1 cellular context compared by ENCODE assay signal in the genomic region with DNA sequence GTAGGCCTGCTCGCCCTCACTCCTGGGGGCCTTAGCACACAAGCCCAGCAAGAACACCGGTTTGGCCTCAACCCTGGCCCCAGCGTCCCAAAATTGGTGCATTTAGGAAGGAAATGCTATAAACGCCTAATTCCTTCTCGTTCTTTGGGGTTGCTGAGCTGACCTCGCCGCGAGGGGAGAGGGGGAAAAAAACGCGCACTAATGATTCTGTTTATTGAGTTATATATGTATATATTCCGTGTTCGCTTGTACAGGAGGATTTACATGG.
TF ChIP-seq lines count a peak whose summit lies in the region.

No MANE protein-coding gene starts in this region.

TF ChIP-seq in SK-N-SH, 30 proteins besides CTCF, POLR2A, EP300 and RAD21 (continued from another document):
- TF ChIP-seq, protein P1, sequence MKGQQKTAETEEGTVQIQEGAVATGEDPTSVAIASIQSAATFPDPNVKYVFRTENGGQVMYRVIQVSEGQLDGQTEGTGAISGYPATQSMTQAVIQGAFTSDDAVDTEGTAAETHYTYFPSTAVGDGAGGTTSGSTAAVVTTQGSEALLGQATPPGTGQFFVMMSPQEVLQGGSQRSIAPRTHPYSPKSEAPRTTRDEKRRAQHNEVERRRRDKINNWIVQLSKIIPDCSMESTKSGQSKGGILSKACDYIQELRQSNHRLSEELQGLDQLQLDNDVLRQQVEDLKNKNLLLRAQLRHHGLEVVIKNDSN (IDR thresholded peaks at IDR 0.05; ENCODE audit: borderline replicate concordance, low read depth): no peak
- TF ChIP-seq EZH2phosphoT487 (IDR thresholded peaks at IDR 0.05; ENCODE audit: borderline replicate concordance, low read depth) (no peak), SMC3 (IDR thresholded peaks at IDR 0.05; ENCODE audit: low read depth, low read length) (no peak), RFX5 (IDR thresholded peaks at IDR 0.05; ENCODE audit: low read length) (no peak), RCOR1 (IDR thresholded peaks at IDR 0.05; ENCODE audit: low read length) (no peak), JUND (IDR thresholded peaks at IDR 0.05) (no peak), SIN3A (IDR thresholded peaks at IDR 0.05; ENCODE audit: borderline replicate concordance, low read depth, low read length) (no peak), FOSL2 (IDR thresholded peaks at IDR 0.05; ENCODE audit: borderline replicate concordance, low read depth) (no peak)
- TF ChIP-seq, protein P2, sequence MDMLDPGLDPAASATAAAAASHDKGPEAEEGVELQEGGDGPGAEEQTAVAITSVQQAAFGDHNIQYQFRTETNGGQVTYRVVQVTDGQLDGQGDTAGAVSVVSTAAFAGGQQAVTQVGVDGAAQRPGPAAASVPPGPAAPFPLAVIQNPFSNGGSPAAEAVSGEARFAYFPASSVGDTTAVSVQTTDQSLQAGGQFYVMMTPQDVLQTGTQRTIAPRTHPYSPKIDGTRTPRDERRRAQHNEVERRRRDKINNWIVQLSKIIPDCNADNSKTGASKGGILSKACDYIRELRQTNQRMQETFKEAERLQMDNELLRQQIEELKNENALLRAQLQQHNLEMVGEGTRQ (IDR thresholded peaks at IDR 0.05; ENCODE audit: borderline replicate concordance, low read depth, low read length): no peak
- TF ChIP-seq, protein P3, sequence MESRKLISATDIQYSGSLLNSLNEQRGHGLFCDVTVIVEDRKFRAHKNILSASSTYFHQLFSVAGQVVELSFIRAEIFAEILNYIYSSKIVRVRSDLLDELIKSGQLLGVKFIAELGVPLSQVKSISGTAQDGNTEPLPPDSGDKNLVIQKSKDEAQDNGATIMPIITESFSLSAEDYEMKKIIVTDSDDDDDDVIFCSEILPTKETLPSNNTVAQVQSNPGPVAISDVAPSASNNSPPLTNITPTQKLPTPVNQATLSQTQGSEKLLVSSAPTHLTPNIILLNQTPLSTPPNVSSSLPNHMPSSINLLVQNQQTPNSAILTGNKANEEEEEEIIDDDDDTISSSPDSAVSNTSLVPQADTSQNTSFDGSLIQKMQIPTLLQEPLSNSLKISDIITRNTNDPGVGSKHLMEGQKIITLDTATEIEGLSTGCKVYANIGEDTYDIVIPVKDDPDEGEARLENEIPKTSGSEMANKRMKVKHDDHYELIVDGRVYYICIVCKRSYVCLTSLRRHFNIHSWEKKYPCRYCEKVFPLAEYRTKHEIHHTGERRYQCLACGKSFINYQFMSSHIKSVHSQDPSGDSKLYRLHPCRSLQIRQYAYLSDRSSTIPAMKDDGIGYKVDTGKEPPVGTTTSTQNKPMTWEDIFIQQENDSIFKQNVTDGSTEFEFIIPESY (IDR thresholded peaks at IDR 0.05; ENCODE audit: borderline replicate concordance, low read depth): no peak
- TF ChIP-seq, protein P4, sequence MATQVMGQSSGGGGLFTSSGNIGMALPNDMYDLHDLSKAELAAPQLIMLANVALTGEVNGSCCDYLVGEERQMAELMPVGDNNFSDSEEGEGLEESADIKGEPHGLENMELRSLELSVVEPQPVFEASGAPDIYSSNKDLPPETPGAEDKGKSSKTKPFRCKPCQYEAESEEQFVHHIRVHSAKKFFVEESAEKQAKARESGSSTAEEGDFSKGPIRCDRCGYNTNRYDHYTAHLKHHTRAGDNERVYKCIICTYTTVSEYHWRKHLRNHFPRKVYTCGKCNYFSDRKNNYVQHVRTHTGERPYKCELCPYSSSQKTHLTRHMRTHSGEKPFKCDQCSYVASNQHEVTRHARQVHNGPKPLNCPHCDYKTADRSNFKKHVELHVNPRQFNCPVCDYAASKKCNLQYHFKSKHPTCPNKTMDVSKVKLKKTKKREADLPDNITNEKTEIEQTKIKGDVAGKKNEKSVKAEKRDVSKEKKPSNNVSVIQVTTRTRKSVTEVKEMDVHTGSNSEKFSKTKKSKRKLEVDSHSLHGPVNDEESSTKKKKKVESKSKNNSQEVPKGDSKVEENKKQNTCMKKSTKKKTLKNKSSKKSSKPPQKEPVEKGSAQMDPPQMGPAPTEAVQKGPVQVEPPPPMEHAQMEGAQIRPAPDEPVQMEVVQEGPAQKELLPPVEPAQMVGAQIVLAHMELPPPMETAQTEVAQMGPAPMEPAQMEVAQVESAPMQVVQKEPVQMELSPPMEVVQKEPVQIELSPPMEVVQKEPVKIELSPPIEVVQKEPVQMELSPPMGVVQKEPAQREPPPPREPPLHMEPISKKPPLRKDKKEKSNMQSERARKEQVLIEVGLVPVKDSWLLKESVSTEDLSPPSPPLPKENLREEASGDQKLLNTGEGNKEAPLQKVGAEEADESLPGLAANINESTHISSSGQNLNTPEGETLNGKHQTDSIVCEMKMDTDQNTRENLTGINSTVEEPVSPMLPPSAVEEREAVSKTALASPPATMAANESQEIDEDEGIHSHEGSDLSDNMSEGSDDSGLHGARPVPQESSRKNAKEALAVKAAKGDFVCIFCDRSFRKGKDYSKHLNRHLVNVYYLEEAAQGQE (IDR thresholded peaks at IDR 0.05; ENCODE audit: low read depth, low read length): no peak
- TF ChIP-seq, protein P5, sequence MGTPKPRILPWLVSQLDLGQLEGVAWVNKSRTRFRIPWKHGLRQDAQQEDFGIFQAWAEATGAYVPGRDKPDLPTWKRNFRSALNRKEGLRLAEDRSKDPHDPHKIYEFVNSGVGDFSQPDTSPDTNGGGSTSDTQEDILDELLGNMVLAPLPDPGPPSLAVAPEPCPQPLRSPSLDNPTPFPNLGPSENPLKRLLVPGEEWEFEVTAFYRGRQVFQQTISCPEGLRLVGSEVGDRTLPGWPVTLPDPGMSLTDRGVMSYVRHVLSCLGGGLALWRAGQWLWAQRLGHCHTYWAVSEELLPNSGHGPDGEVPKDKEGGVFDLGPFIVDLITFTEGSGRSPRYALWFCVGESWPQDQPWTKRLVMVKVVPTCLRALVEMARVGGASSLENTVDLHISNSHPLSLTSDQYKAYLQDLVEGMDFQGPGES (IDR thresholded peaks at IDR 0.05; ENCODE audit: low read depth, low read length): no peak
